ENCODE assay signal across 11 cellular contexts in genomic region chr20:54078296-54078695, GRCh38. TPM values are rescaled to one million over a fixed set of nuclear protein-coding genes. Genes with fewer than 3 reads are reported as not detected.
DNase-seq lines count a peak whose midpoint lies in the region; ATAC-seq, FAIRE-seq and TF ChIP-seq lines count a peak whose summit lies in the region.
"Had no signal": no experiment of that assay in that cellular context is flagged by ENCODE, and none has a peak within 500 bp of the region (broad histone marks: within the 10 kb centered on the region; RNA-seq: fewer than 3 reads in every experiment).

No MANE protein-coding gene starts in this region.

- no TSS peak for BruUV-seq in K562 (replicated peaks; lab: Mats Ljungman, UMichigan)

- H3F3A ChIP-seq in MM.1S (ENCODE audit: insufficient read depth, low read length) = peaks cover 16% of the 10 kb centered on the region

- H3K79me2 ChIP-seq in MM.1S (ENCODE audit: low read length) = no peaks in the 10 kb centered on the region
- no peaks in the 10 kb centered on the region for H3K79me2 ChIP-seq in K562 (ENCODE audit: control insufficient read depth, insufficient read depth, low read length)

- intact Hi-C loops in K562 (cut with micrococcal nuclease) = no loop called here

- H3K4me3 ChIP-seq in MM.1S (ENCODE audit: low read length) (peak overlapping the region; percentile 7; the same call in 1 of the 2 replicates), K562 (no peak overlapping the region), small intestine (ENCODE audit: low read depth in 1 of 2, low read length in 2 of 2) (no peak overlapping the region)
- H3K4me3 ChIP-seq: esophagus squamous epithelium, prostate gland, thyroid gland had no signal

- peak; percentile 48 for FAIRE-seq in K562 (lab: Jason Lieb, UNC)
- no peak for FAIRE-seq in small intestine (lab: Jason Lieb, UNC)

- H3K4me2 ChIP-seq in MM.1S (ENCODE audit: low read depth, low read length) = peak overlapping the region; percentile 76
- H3K4me2 ChIP-seq in K562 (ENCODE audit: insufficient read depth, low read length) = 0 out of 2 replicates have a peak overlapping the region, but pooled peaks have one; percentile 26

- 4% methylated on average over 5 of the region's 5 CpGs for WGBS in K562 (ENCODE audit: insufficient coverage, low coverage, missing lambda C conversion rate)
- WGBS in small intestine, 3 donors = 60 to 84% (median 63%) methylated on average over 5 of the region's 5 CpGs

- H3K36me3 ChIP-seq in MM.1S (replicated peaks; ENCODE audit: insufficient read depth, low read length) = no peaks in the 10 kb centered on the region
- no peaks in the 10 kb centered on the region for H3K36me3 ChIP-seq in K562 (ENCODE audit: control insufficient read depth, insufficient read depth, low read length)
- no peaks in the 10 kb centered on the region for H3K36me3 ChIP-seq in small intestine (ENCODE audit: control insufficient read depth in 2 of 2, insufficient read depth in 2 of 2, low read length in 2 of 2)
- H3K36me3 ChIP-seq: esophagus squamous epithelium, prostate gland, thyroid gland had no signal

- no peaks in the 10 kb centered on the region for H3K9me2 ChIP-seq in MM.1S (replicated peaks; ENCODE audit: insufficient read depth, low read length)

- TF ChIP-seq RAD21 in K562 (CRISPR knock-in tag; conservative IDR thresholded peaks at IDR 0.05 in 1 of 2, IDR thresholded peaks at IDR 0.05 in 1 of 2) = no peak

- peaks cover 38% of the 10 kb centered on the region for H3K4me1 ChIP-seq in MM.1S (ENCODE audit: low read length)
- no peaks in the 10 kb centered on the region; a peak in 1 of 5 replicates for H3K4me1 ChIP-seq in K562 (replicated peaks in 1 of 2; ENCODE audit: control insufficient read depth in 2 of 2, insufficient read depth in 2 of 2, low read length in 2 of 2)
- H3K4me1 ChIP-seq in small intestine (ENCODE audit: control insufficient read depth in 2 of 2, insufficient read depth in 1 of 2, low read depth in 1 of 2, low read length in 1 of 2) = no peaks in the 10 kb centered on the region
- H3K4me1 ChIP-seq: prostate gland, thyroid gland had no signal

- CTCF ChIA-PET in K562 (lab: Yijun Ruan, JAX; ENCODE audit: low intra/inter-chr PET ratio) = no interaction called here

- H4K20me1 ChIP-seq in MM.1S (ENCODE audit: insufficient read depth, low read length) (no peaks in the 10 kb centered on the region), K562 (replicated peaks; ENCODE audit: control insufficient read depth, insufficient read depth, low read length) (no peaks in the 10 kb centered on the region)

- TF ChIP-seq EP300 in K562 (IDR thresholded peaks at IDR 0.05; ENCODE audit: low read length) = no peak

- no peaks in the 10 kb centered on the region for H3K27me3 ChIP-seq in MM.1S (replicated peaks; ENCODE audit: insufficient read depth, low read length)
- peaks cover 2 to 11% of the 10 kb centered on the region in 2 experiments; a peak in 3 of 5 replicates for H3K27me3 ChIP-seq in K562 (ENCODE audit: control insufficient read depth in 2 of 2, insufficient read depth in 2 of 2, low read length in 2 of 2)
- no peaks in the 10 kb centered on the region for H3K27me3 ChIP-seq in small intestine (ENCODE audit: control insufficient read depth in 2 of 2, insufficient read depth in 2 of 2, low read length in 2 of 2)
- H3K27me3 ChIP-seq: thyroid gland had no signal

- in situ Hi-C loops in K562 (cut with MboI) = no loop called here

- TF ChIP-seq POLR2A in K562 (conservative IDR thresholded peaks at IDR 0.05) = no peak

- H3K9me3 ChIP-seq in MM.1S (replicated peaks; ENCODE audit: insufficient read depth, low read length) (no peaks in the 10 kb centered on the region), K562 (replicated peaks; ENCODE audit: control insufficient read depth, insufficient read depth, low read depth, low read length) (no peaks in the 10 kb centered on the region), small intestine (ENCODE audit: control insufficient read depth, low read depth) (peaks cover 1% of the 10 kb centered on the region)
- H3K9me3 ChIP-seq: esophagus squamous epithelium, prostate gland, thyroid gland had no signal

- ATAC-seq in GM21423 (IDR thresholded peaks at IDR 0.05; ENCODE audit: unreplicated experiment) (peak; percentile 58), K562 (no peak)

- no peak for TF ChIP-seq CTCF in GM10266 (IDR thresholded peaks at IDR 0.05; ENCODE audit: control insufficient read depth, insufficient read depth, low read depth, missing control alignments)
- TF ChIP-seq CTCF in MM.1S (IDR thresholded peaks at IDR 0.05; ENCODE audit: low read length) = no peak
- TF ChIP-seq CTCF in K562 (IDR thresholded peaks at IDR 0.05 in 2 of 3, conservative IDR thresholded peaks at IDR 0.05 in 1 of 3; ENCODE audit: insufficient read depth in 2 of 3, low read depth in 1 of 3, low read length in 3 of 3) = no peak

- DNase-seq in GM10266 (ENCODE audit: extremely low spot score) = peak; percentile 29
- DNase-seq in MM.1S = peak; percentile 89
- DNase-seq in K562 (ENCODE audit: extremely low read depth in 1 of 4, low spot score in 3 of 4) = no peak
- DNase-seq in cerebellar nuclear complex (lab: John Stamatoyannopoulos, UW) = no peak
- no peak for DNase-seq in small intestine
- no peak for DNase-seq in nucleus accumbens (lab: John Stamatoyannopoulos, UW)
- DNase-seq in kidney glomerular epithelial cell (lab: John Stamatoyannopoulos, UW) = no peak
- DNase-seq: esophagus squamous epithelium, thyroid gland had no signal

- H3K9me1 ChIP-seq in K562 (ENCODE audit: control insufficient read depth, insufficient read depth, low read length) = no peaks in the 10 kb centered on the region

- peak overlapping the region; percentile 1; the same call in 1 of the 2 replicates for H3K9ac ChIP-seq in MM.1S (ENCODE audit: low read length)
- H3K9ac ChIP-seq in K562 (ENCODE audit: insufficient read depth in 1 of 2, low read depth in 2 of 2, low read length in 2 of 2) = no peak overlapping the region

- H3K27ac ChIP-seq in MM.1S (ENCODE audit: low read length) (peak overlapping the region; percentile 83; the same call in 1 of the 2 replicates), K562 (ENCODE audit: extremely low read depth, low read depth, low read length) (no peak overlapping the region), small intestine (ENCODE audit: low read depth in 1 of 2, low read length in 1 of 2) (no peak overlapping the region)
- H3K27ac ChIP-seq: esophagus squamous epithelium, prostate gland, thyroid gland had no signal

- POLR2A ChIA-PET in K562 (lab: Yijun Ruan, JAX) = no interaction called here

- H2AFZ ChIP-seq in MM.1S (ENCODE audit: low read length) (peak overlapping the region; percentile 36; the same call in 1 of the 2 replicates), K562 (ENCODE audit: low read depth, low read length) (peak overlapping the region; percentile 68)

TF ChIP-seq in K562, 482 proteins besides CTCF, POLR2A, EP300 and RAD21 (continues in another document):
- TF ChIP-seq STAG1 (CRISPR knock-in tag; IDR thresholded peaks at IDR 0.05; ENCODE audit: borderline replicate concordance) = no peak
- no peak for TF ChIP-seq CXXC5 (CRISPR knock-in tag; IDR thresholded peaks at IDR 0.05)
- no peak for TF ChIP-seq MCM7 (IDR thresholded peaks at IDR 0.05)
- TF ChIP-seq, protein P1, sequence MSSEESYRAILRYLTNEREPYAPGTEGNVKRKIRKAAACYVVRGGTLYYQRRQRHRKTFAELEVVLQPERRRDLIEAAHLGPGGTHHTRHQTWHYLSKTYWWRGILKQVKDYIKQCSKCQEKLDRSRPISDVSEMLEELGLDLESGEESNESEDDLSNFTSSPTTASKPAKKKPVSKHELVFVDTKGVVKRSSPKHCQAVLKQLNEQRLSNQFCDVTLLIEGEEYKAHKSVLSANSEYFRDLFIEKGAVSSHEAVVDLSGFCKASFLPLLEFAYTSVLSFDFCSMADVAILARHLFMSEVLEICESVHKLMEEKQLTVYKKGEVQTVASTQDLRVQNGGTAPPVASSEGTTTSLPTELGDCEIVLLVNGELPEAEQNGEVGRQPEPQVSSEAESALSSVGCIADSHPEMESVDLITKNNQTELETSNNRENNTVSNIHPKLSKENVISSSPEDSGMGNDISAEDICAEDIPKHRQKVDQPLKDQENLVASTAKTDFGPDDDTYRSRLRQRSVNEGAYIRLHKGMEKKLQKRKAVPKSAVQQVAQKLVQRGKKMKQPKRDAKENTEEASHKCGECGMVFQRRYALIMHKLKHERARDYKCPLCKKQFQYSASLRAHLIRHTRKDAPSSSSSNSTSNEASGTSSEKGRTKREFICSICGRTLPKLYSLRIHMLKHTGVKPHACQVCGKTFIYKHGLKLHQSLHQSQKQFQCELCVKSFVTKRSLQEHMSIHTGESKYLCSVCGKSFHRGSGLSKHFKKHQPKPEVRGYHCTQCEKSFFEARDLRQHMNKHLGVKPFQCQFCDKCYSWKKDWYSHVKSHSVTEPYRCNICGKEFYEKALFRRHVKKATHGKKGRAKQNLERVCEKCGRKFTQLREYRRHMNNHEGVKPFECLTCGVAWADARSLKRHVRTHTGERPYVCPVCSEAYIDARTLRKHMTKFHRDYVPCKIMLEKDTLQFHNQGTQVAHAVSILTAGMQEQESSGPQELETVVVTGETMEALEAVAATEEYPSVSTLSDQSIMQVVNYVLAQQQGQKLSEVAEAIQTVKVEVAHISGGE (CRISPR knock-in tag; IDR thresholded peaks at IDR 0.05) = peak in 1 of 3 experiments; percentile 90; a peak in 2 of 6 replicates
- no peak for TF ChIP-seq GATAD2B (IDR thresholded peaks at IDR 0.05; ENCODE audit: borderline replicate concordance)
- no peak for TF ChIP-seq CAMTA2 (CRISPR knock-in tag; conservative IDR thresholded peaks at IDR 0.05)
- peak; percentile 63 for TF ChIP-seq GABPA (tag; conservative IDR thresholded peaks at IDR 0.05; ENCODE audit: low read depth)

RNA-seq across cellular contexts. Expression of gene BCAS1, which starts 7.9 kb away (rescaled TPM):
- total RNA-seq in K562 (2011; cell fraction: chromatin; rRNA removed; ENCODE audit: low replicate concordance) = 0.58 and 0.92 TPM in 2 replicates
- 0.39 and 0.67 TPM in 2 replicates for total RNA-seq in K562 (2011; cell fraction: nucleolus; rRNA removed)
- total RNA-seq in K562 (2011; cell fraction: nucleoplasm; rRNA removed) = 0.51 and 0.69 TPM in 2 replicates
- total RNA-seq in K562 (2014; rRNA removed) (1.6 and 1.8 TPM in 2 replicates), K562 (2014; rRNA removed; fragmentation: Illumina TruSeq; extraction: Trizol) (1.1 and 1.5 TPM in 2 replicates), K562 (2015; rRNA removed; fragmentation: Illumina TruSeq; extraction: Trizol) (0.54 and 0.57 TPM in 2 replicates), K562 (2021) (0.93 and 1.0 TPM in 2 replicates)
- polyA plus RNA-seq in K562 (2011; rRNA removed) (0.18 and 0.19 TPM in 2 replicates), K562 (2014; fragmentation: Illumina TruSeq; extraction: Trizol) (1.3 and 2.3 TPM in 2 replicates), K562 (2014; fragmentation: Nextera tagmentation; extraction: Ambion mirVana) (under 1 TPM; 0.37 to 0.63 TPM), K562 (2014; rRNA removed) (1.0 and 1.1 TPM in 2 replicates), small intestine (10 to 100 TPM in 2 of 3 donors, 1 to 10 TPM in 1; 5.3 to 43.2 (median 18.4) TPM)
- polyA plus RNA-seq in K562 (2011; cell fraction: cytosol; rRNA removed) = 0.07 and 0.15 TPM in 2 replicates
- polyA plus RNA-seq in K562 (2011; cell fraction: nucleus; rRNA removed) = 0.20 and 0.24 TPM in 2 replicates
- polyA plus RNA-seq in K562 (2012) = 0.76 and 1.8 TPM in 2 replicates
- polyA minus RNA-seq in K562 (2011; rRNA and poly(A)+ RNA removed) = 0.18 and 0.25 TPM in 2 replicates
- not detected in 2 replicates for polyA minus RNA-seq in K562 (2011; cell fraction: cytosol; rRNA and poly(A)+ RNA removed)
- 0.33 and 0.40 TPM in 2 replicates for polyA minus RNA-seq in K562 (2011; cell fraction: nucleus; rRNA and poly(A)+ RNA removed)

Comparison
In these comparisons a context has a peak if more than half of its experiments do, and no peak if none do; other contexts are left out.
1. DNase-seq: peak in GM10266 (single experiment) and MM.1S (single experiment); none in K562 (0 of 4), cerebellar nuclear complex (0 of 2), small intestine (single experiment), nucleus accumbens (0 of 56) and kidney glomerular epithelial cell (single experiment).